ENCODE assay signal across 11 cellular contexts in the genomic region with DNA sequence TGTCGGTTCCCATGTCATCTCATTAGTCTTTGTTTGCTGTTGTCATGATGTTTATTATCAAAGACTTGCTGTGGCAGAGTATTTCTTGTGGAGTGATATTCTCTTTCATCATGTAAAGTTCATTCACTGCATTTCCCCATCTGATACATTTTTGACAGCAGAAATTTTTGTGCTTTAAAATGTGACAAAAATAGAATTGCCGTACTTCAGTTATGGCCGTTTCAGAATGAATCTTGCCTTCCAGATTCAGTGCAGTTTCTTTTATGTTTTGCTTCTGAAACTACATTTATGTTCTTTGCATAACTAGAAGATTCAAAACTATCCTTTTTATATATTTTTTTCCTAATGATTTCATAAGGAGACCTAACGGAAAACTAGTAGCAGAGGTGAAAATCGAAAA. TPM values are rescaled to one million over a fixed set of nuclear protein-coding genes. Genes with fewer than 3 reads are reported as not detected.
DNase-seq lines count a peak whose midpoint lies in the region; ATAC-seq and TF ChIP-seq lines count a peak whose summit lies in the region.
"Had no signal": no experiment of that assay in that cellular context is flagged by ENCODE, and none has a peak within 500 bp of the region (broad histone marks: within the 10 kb centered on the region; RNA-seq: fewer than 3 reads in every experiment).

No MANE protein-coding gene starts in this region.

- H3K4me3 ChIP-seq in GM12865 (ENCODE audit: low read depth, low read length): peak overlapping the region; percentile 36
- H3K4me3 ChIP-seq: spleen had no signal

- DNase-seq in GM12865 (ENCODE audit: low read depth): no peak
- no peak for DNase-seq in activated naive CD8-positive, alpha-beta T cell treated with anti-CD3 and anti-CD28 coated beads, Interleukin-2, amount 10 ng/mL, durations not matched to agents 7 days and 5 days
- no peak for DNase-seq in stimulated activated CD4-positive, alpha-beta T cell treated with anti-CD3 and anti-CD28 coated beads, Interleukin-2, amount 100 ng/mL, for 48 hours
- DNase-seq in activated CD4-positive, alpha-beta T cell treated with anti-CD3 and anti-CD28 coated beads for 48 hours: no peak
- DNase-seq: DMS 273 treated with DMSO at 0.1 percent for 48 hours, NCI-H1105, spleen had no signal

- H3K27me3 Mint-ChIP-seq in activated naive CD8-positive, alpha-beta T cell treated with anti-CD3 and anti-CD28 coated beads, Interleukin-2, amount 10 ng/mL, durations not matched to agents 7 days and 5 days: no peaks in the 10 kb centered on the region

- peak; percentile 27 for ATAC-seq in GM19372 (IDR thresholded peaks at IDR 0.05; ENCODE audit: low read depth, unreplicated experiment)
- peak; percentile 30 for ATAC-seq in HG02973 (IDR thresholded peaks at IDR 0.05; ENCODE audit: unreplicated experiment)
- ATAC-seq in activated naive CD8-positive, alpha-beta T cell treated with anti-CD3 and anti-CD28 coated beads, Interleukin-2, amount 10 ng/mL, durations not matched to agents 7 days and 5 days (ENCODE audit: low read depth): no peak
- no peak for ATAC-seq in GM21423 (IDR thresholded peaks at IDR 0.05; ENCODE audit: unreplicated experiment)
- no peak for ATAC-seq in HG03135 (IDR thresholded peaks at IDR 0.05; ENCODE audit: unreplicated experiment)

- peak overlapping the region; percentile 65 for H3K4me3 Mint-ChIP-seq in activated naive CD8-positive, alpha-beta T cell treated with anti-CD3 and anti-CD28 coated beads, Interleukin-2, amount 10 ng/mL, durations not matched to agents 7 days and 5 days

- no peak for TF ChIP-seq CTCF in GM12865 (IDR thresholded peaks at IDR 0.05; ENCODE audit: insufficient read depth, low read depth, low read length, missing control alignments)

- POLR2A ChIA-PET in activated naive CD8-positive, alpha-beta T cell treated with anti-CD3 and anti-CD28 coated beads, Interleukin-2, amount 10 ng/mL, durations not matched to agents 7 days and 5 days (lab: Charles Lee): interaction anchor here (1.9 kb wide), 1 partner anchor 10 kb away, joined by 11 read pairs; a partner anchor contains a TSS

- H3K4me1 Mint-ChIP-seq in activated naive CD8-positive, alpha-beta T cell treated with anti-CD3 and anti-CD28 coated beads, Interleukin-2, amount 10 ng/mL, durations not matched to agents 7 days and 5 days: peaks cover 13% of the 10 kb centered on the region

- H3K27ac Mint-ChIP-seq in activated naive CD8-positive, alpha-beta T cell treated with anti-CD3 and anti-CD28 coated beads, Interleukin-2, amount 10 ng/mL, durations not matched to agents 7 days and 5 days: peak overlapping the region; percentile 90

- H3K9me3 Mint-ChIP-seq in activated naive CD8-positive, alpha-beta T cell treated with anti-CD3 and anti-CD28 coated beads, Interleukin-2, amount 10 ng/mL, durations not matched to agents 7 days and 5 days: no peaks in the 10 kb centered on the region

- peaks cover 32% of the 10 kb centered on the region for H3K36me3 Mint-ChIP-seq in activated naive CD8-positive, alpha-beta T cell treated with anti-CD3 and anti-CD28 coated beads, Interleukin-2, amount 10 ng/mL, durations not matched to agents 7 days and 5 days

RNA-seq across cellular contexts. Expression of a gene that starts 10.0 kb away (rescaled TPM):
- 10 to 100 TPM; 28.1 to 30.7 TPM for total RNA-seq in activated naive CD8-positive, alpha-beta T cell treated with anti-CD3 and anti-CD28 coated beads, Interleukin-2, amount 10 ng/mL, durations not matched to agents 7 days and 5 days

RNA-seq across cellular contexts. Expression of a gene that starts 44.0 kb away (rescaled TPM):
- total RNA-seq in activated naive CD8-positive, alpha-beta T cell treated with anti-CD3 and anti-CD28 coated beads, Interleukin-2, amount 10 ng/mL, durations not matched to agents 7 days and 5 days: not detected
- total RNA-seq: spleen had no signal

Comparison
In these comparisons a context has a peak if more than half of its experiments do, and no peak if none do; other contexts are left out.
1. ATAC-seq: peak in GM19372 (single experiment) and HG02973 (single experiment); none in activated naive CD8-positive, alpha-beta T cell treated with anti-CD3 and anti-CD28 coated beads, Interleukin-2, amount 10 ng/mL, durations not matched to agents 7 days and 5 days (single experiment), GM21423 (single experiment) and HG03135 (single experiment).